Comparison of ENCODE assay signal across 22 cellular contexts in the genomic region with DNA sequence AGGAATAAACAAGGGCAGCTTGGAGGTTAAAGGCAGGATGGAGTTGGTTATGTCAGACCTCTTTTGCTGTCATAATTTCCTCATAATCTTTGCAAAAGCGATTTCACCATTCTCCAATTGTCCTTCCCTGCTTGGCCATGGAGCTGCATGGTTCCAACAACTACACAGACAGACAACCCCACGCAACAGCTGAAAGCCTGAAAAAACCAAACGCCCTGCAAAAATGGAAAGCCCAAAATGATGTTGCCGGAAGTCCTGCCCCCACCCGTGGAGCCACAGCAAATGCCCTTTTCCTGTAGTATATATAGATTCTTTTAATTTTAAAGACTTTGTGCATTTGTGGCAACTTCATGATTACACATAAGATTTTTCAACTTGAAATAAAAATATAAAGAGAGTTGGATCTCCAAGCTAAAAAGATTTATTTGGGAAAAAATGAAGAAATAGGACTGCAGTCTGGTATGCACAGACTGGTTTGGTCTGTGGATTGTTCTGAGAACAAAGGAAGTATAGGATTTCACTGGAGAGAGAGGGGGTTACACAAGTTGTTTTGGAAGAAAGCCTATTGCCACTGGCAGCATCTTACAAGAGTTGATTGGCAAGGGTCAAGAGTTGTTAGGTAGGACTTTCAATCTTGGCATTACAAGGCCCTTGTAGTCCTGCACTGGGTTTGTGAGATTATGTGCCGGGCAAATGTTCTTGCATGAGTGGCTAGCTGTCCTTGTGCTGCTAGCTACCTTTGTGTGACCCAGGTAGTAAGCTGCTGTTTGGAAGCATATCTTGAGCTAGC.
DNase-seq lines count a peak whose midpoint lies in the region; ATAC-seq and TF ChIP-seq lines count a peak whose summit lies in the region.
"Had no signal": no experiment of that assay in that cellular context is flagged by ENCODE, and none has a peak within 500 bp of the region (broad histone marks: within the 10 kb centered on the region; RNA-seq: fewer than 3 reads in every experiment).

No MANE protein-coding gene starts in this region.

- H3K4me3 ChIP-seq in trophoblast cell (ENCODE audit: low read depth, low read length) (no peak overlapping the region), H7 (ENCODE audit: insufficient read depth, low read depth, low read length) (no peak overlapping the region)
- H3K4me3 ChIP-seq: adrenal gland, stomach had no signal

- H2AK5ac ChIP-seq in trophoblast cell (ENCODE audit: low read length), result no peak overlapping the region

- no peaks in the 10 kb centered on the region for H3K79me2 ChIP-seq in trophoblast cell (ENCODE audit: control insufficient read depth, insufficient read depth, low read length, poor library complexity)

- peak overlapping the region; percentile 73 for H4K8ac ChIP-seq in trophoblast cell (ENCODE audit: low read depth, low read length)

- peak overlapping the region; percentile 36 for H4K91ac ChIP-seq in trophoblast cell (ENCODE audit: low read depth, low read length)

- DNase-seq in H4 (ENCODE audit: low spot score), result peak; percentile 4
- no peak for DNase-seq in WTC11 (ENCODE audit: low spot score)
- DNase-seq in globus pallidus (ENCODE audit: low spot score), result peak; percentile 15
- peak in 1 of 2 donors; percentile 7 for DNase-seq in trophoblast cell
- no peak for DNase-seq in natural killer cell treated with Interleukin-12 subunit alpha and Interleukin-12 subunit beta and Interleukin-15 and Interleukin-18, amount 100 ng/mL, for 72 hours (ENCODE audit: low spot score)
- no peak for DNase-seq in H7
- no peak for DNase-seq in A172 (ENCODE audit: low spot score)
- no peak for DNase-seq in kidney glomerular epithelial cell (lab: John Stamatoyannopoulos, UW)
- DNase-seq: activated CD4-positive, alpha-beta T cell treated with anti-CD3 and anti-CD28 coated beads for 36 hours; activated effector memory CD4-positive, alpha-beta T cell treated with anti-CD3 and anti-CD28 coated beads, Interleukin-2, amount 50 U/mL, for 16 hours; adrenal gland; caudate nucleus; CD4-positive, alpha-beta T cell; hippocampal formation; kidney; NCI-H2171 treated with DMSO at 0.1 percent for 48 hours; NCI-H748 treated with DMSO at 0.1 percent for 48 hours; occipital lobe; OCI-M1; stomach had no signal

- H3K27ac Mint-ChIP-seq in WTC11, result no peak overlapping the region
- H3K27ac Mint-ChIP-seq in natural killer cell treated with Interleukin-12 subunit alpha and Interleukin-12 subunit beta and Interleukin-15 and Interleukin-18, amount 100 ng/mL, for 72 hours, result no peak overlapping the region
- H3K27ac Mint-ChIP-seq: activated CD4-positive, alpha-beta T cell treated with anti-CD3 and anti-CD28 coated beads for 36 hours; CD4-positive, alpha-beta T cell had no signal

- no peak overlapping the region for H3K9ac ChIP-seq in trophoblast cell (ENCODE audit: low read length)

- H3K36me3 ChIP-seq in trophoblast cell (ENCODE audit: control insufficient read depth in 1 of 2, insufficient read depth in 2 of 2, low read length in 2 of 2) (peaks cover 0 to 1% of the 10 kb centered on the region in 2 experiments), H7 (replicated peaks; ENCODE audit: control insufficient read depth, insufficient read depth, low read length) (no peaks in the 10 kb centered on the region)
- H3K36me3 ChIP-seq: adrenal gland, stomach had no signal

- no peak overlapping the region for H3K23ac ChIP-seq in trophoblast cell (ENCODE audit: low read length)

- H2BK5ac ChIP-seq in trophoblast cell (ENCODE audit: low read depth, low read length, poor library complexity), result peak overlapping the region; percentile 67

- H3K14ac ChIP-seq in trophoblast cell (ENCODE audit: low read length), result peak overlapping the region; percentile 70

- H2BK12ac ChIP-seq in trophoblast cell (ENCODE audit: low read length), result peak overlapping the region; percentile 46

- H4K12ac ChIP-seq in trophoblast cell (ENCODE audit: low read depth, low read length), result peak overlapping the region; percentile 51

- H2BK120ac ChIP-seq in trophoblast cell (ENCODE audit: insufficient read depth, low read length, poor library complexity), result peak overlapping the region; percentile 59

- no peak overlapping the region for H3K4me2 ChIP-seq in trophoblast cell (ENCODE audit: low read length)

- peaks cover 27% of the 10 kb centered on the region for H3K9me3 Mint-ChIP-seq in WTC11
- H3K9me3 Mint-ChIP-seq in natural killer cell treated with Interleukin-12 subunit alpha and Interleukin-12 subunit beta and Interleukin-15 and Interleukin-18, amount 100 ng/mL, for 72 hours, result peaks cover 17% of the 10 kb centered on the region

- TF ChIP-seq CTCF in WTC11 (IDR thresholded peaks at IDR 0.05), result no peak

- peaks cover 5% of the 10 kb centered on the region for H3K79me1 ChIP-seq in trophoblast cell (ENCODE audit: low read length)

- no peak overlapping the region for H3K4me3 Mint-ChIP-seq in WTC11
- no peak overlapping the region for H3K4me3 Mint-ChIP-seq in natural killer cell treated with Interleukin-12 subunit alpha and Interleukin-12 subunit beta and Interleukin-15 and Interleukin-18, amount 100 ng/mL, for 72 hours
- H3K4me3 Mint-ChIP-seq: activated CD4-positive, alpha-beta T cell treated with anti-CD3 and anti-CD28 coated beads for 36 hours; CD4-positive, alpha-beta T cell had no signal

- H3K18ac ChIP-seq in trophoblast cell (ENCODE audit: low read length), result no peak overlapping the region

- H3K27me3 ChIP-seq in trophoblast cell (ENCODE audit: insufficient read depth, low read length) (no peaks in the 10 kb centered on the region), H7 (ENCODE audit: control insufficient read depth, insufficient read depth, low read length) (no peaks in the 10 kb centered on the region)
- H3K27me3 ChIP-seq: adrenal gland, stomach had no signal

- peaks cover 20% of the 10 kb centered on the region for H3K4me1 Mint-ChIP-seq in WTC11
- H3K4me1 Mint-ChIP-seq in natural killer cell treated with Interleukin-12 subunit alpha and Interleukin-12 subunit beta and Interleukin-15 and Interleukin-18, amount 100 ng/mL, for 72 hours (ENCODE audit: low read depth in 2 of 2), result no peaks in the 10 kb centered on the region
- H3K4me1 Mint-ChIP-seq: activated CD4-positive, alpha-beta T cell treated with anti-CD3 and anti-CD28 coated beads for 36 hours had no signal

- peaks cover 9 to 18% of the 10 kb centered on the region in 2 experiments for H3K4me1 ChIP-seq in trophoblast cell (ENCODE audit: control insufficient read depth in 1 of 2, insufficient read depth in 2 of 2, low read length in 2 of 2)
- H3K4me1 ChIP-seq: adrenal gland, stomach had no signal

- peak overlapping the region; percentile 58 for H3K27ac ChIP-seq in trophoblast cell (ENCODE audit: low read depth, low read length)
- H3K27ac ChIP-seq: adrenal gland, stomach had no signal

- H3K9me3 ChIP-seq in trophoblast cell (ENCODE audit: insufficient read depth, low read depth, low read length), result no peaks in the 10 kb centered on the region
- H3K9me3 ChIP-seq: adrenal gland had no signal

- H3K36me3 Mint-ChIP-seq in WTC11, result peaks cover 6% of the 10 kb centered on the region
- no peaks in the 10 kb centered on the region for H3K36me3 Mint-ChIP-seq in natural killer cell treated with Interleukin-12 subunit alpha and Interleukin-12 subunit beta and Interleukin-15 and Interleukin-18, amount 100 ng/mL, for 72 hours

- no CpG with 5 or more reads among the region's 6 CpGs for WGBS in trophoblast cell (ENCODE audit: extremely low coverage, insufficient coverage, insufficient read length)

- H2AFZ ChIP-seq in trophoblast cell (ENCODE audit: insufficient read depth, low read length, poor library complexity), result no peak overlapping the region

- POLR2A ChIA-PET in WTC11 (lab: Charles Lee), result no interaction called here

- CTCF ChIA-PET in WTC11 (lab: Charles Lee), result interaction anchor here (1.2 kb wide), 1 partner anchor 21 kb away, joined by 5 read pairs; no protein-coding TSS in a partner anchor

- peak; percentile 73 for ATAC-seq in WTC11
- no peak for ATAC-seq in natural killer cell treated with Interleukin-12 subunit alpha and Interleukin-12 subunit beta and Interleukin-15 and Interleukin-18, amount 100 ng/mL, for 72 hours
- ATAC-seq: activated CD4-positive, alpha-beta T cell treated with anti-CD3 and anti-CD28 coated beads for 36 hours; HepG2; sciatic nerve had no signal

- H3K27me3 Mint-ChIP-seq in WTC11 (ENCODE audit: low read depth), result no peaks in the 10 kb centered on the region
- H3K27me3 Mint-ChIP-seq in natural killer cell treated with Interleukin-12 subunit alpha and Interleukin-12 subunit beta and Interleukin-15 and Interleukin-18, amount 100 ng/mL, for 72 hours, result no peaks in the 10 kb centered on the region
- H3K27me3 Mint-ChIP-seq: activated CD4-positive, alpha-beta T cell treated with anti-CD3 and anti-CD28 coated beads for 36 hours; CD4-positive, alpha-beta T cell had no signal

- no peak overlapping the region for H3K4ac ChIP-seq in trophoblast cell (ENCODE audit: low read depth, low read length)

TF ChIP-seq in WTC11, 78 proteins besides CTCF, POLR2A, EP300 and RAD21:
- TF ChIP-seq ZNF317 (CRISPR knock-in tag; IDR thresholded peaks at IDR 0.05; ENCODE audit: borderline replicate concordance, low read depth) (no peak), ZNF423 (CRISPR knock-in tag; IDR thresholded peaks at IDR 0.05) (no peak), ELF4 (CRISPR knock-in tag; IDR thresholded peaks at IDR 0.05; ENCODE audit: low read depth) (no peak), ESRRA (CRISPR knock-in tag; IDR thresholded peaks at IDR 0.05; ENCODE audit: borderline replicate concordance) (no peak), RORB (CRISPR knock-in tag; IDR thresholded peaks at IDR 0.05) (no peak)
TF ChIP-seq in WTC11: peak in this region for 0.

Comparison
In these comparisons a context has a peak if more than half of its experiments do, and no peak if none do; other contexts are left out.
1. DNase-seq: peak in H4 (single experiment) and globus pallidus (single experiment); none in WTC11 (single experiment), natural killer cell treated with Interleukin-12 subunit alpha and Interleukin-12 subunit beta and Interleukin-15 and Interleukin-18, amount 100 ng/mL, for 72 hours (single experiment), H7 (single experiment), A172 (single experiment) and kidney glomerular epithelial cell (single experiment).